21 cellular contexts compared by ENCODE assay signal in the genomic region with DNA sequence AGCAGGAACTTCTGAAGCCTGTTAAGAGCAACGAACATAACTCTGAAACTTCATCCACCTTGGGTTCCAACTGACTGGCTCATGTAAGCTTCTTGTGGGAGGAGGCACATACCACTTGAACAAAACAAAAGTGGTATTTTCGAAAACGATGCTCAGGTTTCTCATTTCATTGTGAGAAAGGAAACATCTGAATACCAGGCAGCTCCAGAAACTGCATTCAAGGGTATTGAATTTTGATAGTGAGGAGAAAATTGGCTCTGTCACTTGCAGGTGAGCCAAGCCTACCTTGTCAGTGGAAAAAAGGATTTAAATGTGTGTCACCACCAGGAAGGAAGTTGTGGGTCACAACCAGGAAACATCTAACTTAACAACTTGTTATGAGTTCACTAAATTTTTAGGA.
A peak's percentile ranks its signal among the peaks of the same experiment; 100 is the strongest.
DNase-seq lines count a peak whose midpoint lies in the region; ATAC-seq, FAIRE-seq and TF ChIP-seq lines count a peak whose summit lies in the region.
"Had no signal": no experiment of that assay in that cellular context is flagged by ENCODE, and none has a peak within 500 bp of the region (broad histone marks: within the 10 kb centered on the region; RNA-seq: fewer than 3 reads in every experiment).

No MANE protein-coding gene starts in this region.

- intact Hi-C loops in PC-9 (cut with micrococcal nuclease; ENCODE audit: unreplicated experiment): no loop called here
- intact Hi-C loops in pancreas (cut with DNase I): no loop called here

- peak; percentile 58 to 81 (median 64) for ATAC-seq in pancreas

- H3K27me3 ChIP-seq in PC-9 (ENCODE audit: insufficient read depth, low read depth) (no peaks in the 10 kb centered on the region), pancreas (no peaks in the 10 kb centered on the region)
- H3K27me3 ChIP-seq: breast epithelium, neutrophil, thyroid gland had no signal

- H3K27ac ChIP-seq in PC-9 (no peak overlapping the region), pancreas (no peak overlapping the region)
- H3K27ac ChIP-seq: breast epithelium, coronary artery, neutrophil, thyroid gland had no signal

- no peaks in the 10 kb centered on the region for H3F3A ChIP-seq in PC-9 (ENCODE audit: insufficient read depth, low read depth)

- H3K4me3 ChIP-seq in PC-9 (no peak overlapping the region), pancreas (no peak overlapping the region)
- H3K4me3 ChIP-seq: breast epithelium, coronary artery, thyroid gland had no signal

- H3K36me3 ChIP-seq in PC-9 (ENCODE audit: low read depth): no peaks in the 10 kb centered on the region
- no peaks in the 10 kb centered on the region for H3K36me3 ChIP-seq in pancreas
- H3K36me3 ChIP-seq: breast epithelium, neutrophil, thyroid gland had no signal

- BruUV-seq in PC-9 (replicated peaks; lab: Mats Ljungman, UMichigan): no TSS peak

- FAIRE-seq in pancreas (lab: Jason Lieb, UNC) (no peak), D721Med (lab: Jason Lieb, UNC) (no peak)
- FAIRE-seq: endometrium had no signal

- H3K9me3 Mint-ChIP-seq in activated naive CD4-positive, alpha-beta T cell treated with anti-CD3 and anti-CD28 coated beads, Interleukin-2, amount 50 U/mL, for 24 hours: peaks cover 23% of the 10 kb centered on the region
- peaks cover 10% of the 10 kb centered on the region for H3K9me3 Mint-ChIP-seq in activated naive CD8-positive, alpha-beta T cell treated with anti-CD3 and anti-CD28 coated beads for 36 hours
- H3K9me3 Mint-ChIP-seq: H9 had no signal

- H3K4me2 ChIP-seq in PC-9: no peak overlapping the region

- H3K9me3 ChIP-seq in PC-9 (ENCODE audit: insufficient read depth, low read depth): no peaks in the 10 kb centered on the region
- no peaks in the 10 kb centered on the region for H3K9me3 ChIP-seq in pancreas
- H3K9me3 ChIP-seq: neutrophil, thyroid gland had no signal

- peaks cover 4% of the 10 kb centered on the region for H3K36me3 Mint-ChIP-seq in activated naive CD4-positive, alpha-beta T cell treated with anti-CD3 and anti-CD28 coated beads, Interleukin-2, amount 50 U/mL, for 24 hours
- H3K36me3 Mint-ChIP-seq in activated naive CD8-positive, alpha-beta T cell treated with anti-CD3 and anti-CD28 coated beads for 36 hours: peaks cover 8% of the 10 kb centered on the region
- H3K36me3 Mint-ChIP-seq: IgD-negative memory B cell had no signal

- no peaks in the 10 kb centered on the region for H3K27me3 Mint-ChIP-seq in activated naive CD4-positive, alpha-beta T cell treated with anti-CD3 and anti-CD28 coated beads, Interleukin-2, amount 50 U/mL, for 24 hours
- no peaks in the 10 kb centered on the region for H3K27me3 Mint-ChIP-seq in activated naive CD8-positive, alpha-beta T cell treated with anti-CD3 and anti-CD28 coated beads for 36 hours
- H3K27me3 Mint-ChIP-seq: IgD-negative memory B cell had no signal

- H2AFZ ChIP-seq in PC-9: 0 out of 2 replicates have a peak overlapping the region, but pooled peaks have one; percentile 1

- CTCF ChIA-PET in PC-9 (lab: Charles Lee): no interaction called here

- WGBS in pancreas, 2 donors: 39 to 43% methylated on average over 3 of the region's 3 CpGs

- TF ChIP-seq CTCF in PC-9 (conservative IDR thresholded peaks at IDR 0.05): no peak
- TF ChIP-seq CTCF in pancreas (IDR thresholded peaks at IDR 0.05): no peak
- TF ChIP-seq CTCF in D721Med (IDR thresholded peaks at IDR 0.05; ENCODE audit: insufficient read depth, missing control alignments): no peak

- H3K4me1 ChIP-seq in PC-9 (replicated peaks; ENCODE audit: insufficient read depth): no peaks in the 10 kb centered on the region
- H3K4me1 ChIP-seq in pancreas: no peaks in the 10 kb centered on the region
- H3K4me1 ChIP-seq: breast epithelium, thyroid gland had no signal

- no peaks in the 10 kb centered on the region for H3K79me2 ChIP-seq in PC-9 (ENCODE audit: low read depth)

- no peak for DNase-seq in activated naive CD4-positive, alpha-beta T cell (lab: John Stamatoyannopoulos, UW)
- DNase-seq in PC-9 (no peak), pancreas (peak in 1 of 6 donors; percentile 14), D721Med (ENCODE audit: insufficient read length, low spot score) (no peak), C1 segment of cervical spinal cord (lab: John Stamatoyannopoulos, UW) (no peak), NCI-H2227 (lab: John Stamatoyannopoulos, UW; ENCODE audit: unreplicated experiment) (no peak)
- no peak for DNase-seq in activated naive CD8-positive, alpha-beta T cell treated with anti-CD3 and anti-CD28 coated beads for 36 hours
- DNase-seq: activated T-cell treated with anti-CD3 and anti-CD28 coated beads for 4 hours; H9; NCI-H2227 treated with DMSO at 0.1 percent for 48 hours; NCI-H82; OCI-M1; SHP77; stimulated activated CD4-positive, alpha-beta T cell treated with anti-CD3 and anti-CD28 coated beads, Interleukin-2, amount 100 ng/mL, for 24 hours; thyroid gland had no signal

- H3K4me3 Mint-ChIP-seq in activated naive CD4-positive, alpha-beta T cell treated with anti-CD3 and anti-CD28 coated beads, Interleukin-2, amount 50 U/mL, for 24 hours: peak overlapping the region; percentile 42
- H3K4me3 Mint-ChIP-seq in activated naive CD8-positive, alpha-beta T cell treated with anti-CD3 and anti-CD28 coated beads for 36 hours: no peak overlapping the region
- H3K4me3 Mint-ChIP-seq: H9 had no signal

- no peaks in the 10 kb centered on the region for H3K9me2 ChIP-seq in PC-9 (ENCODE audit: insufficient read depth)

- peaks cover 66% of the 10 kb centered on the region for H3K4me1 Mint-ChIP-seq in activated naive CD4-positive, alpha-beta T cell treated with anti-CD3 and anti-CD28 coated beads, Interleukin-2, amount 50 U/mL, for 24 hours
- peaks cover 34% of the 10 kb centered on the region for H3K4me1 Mint-ChIP-seq in activated naive CD8-positive, alpha-beta T cell treated with anti-CD3 and anti-CD28 coated beads for 36 hours
- H3K4me1 Mint-ChIP-seq: H9 had no signal

- no peaks in the 10 kb centered on the region for H4K20me1 ChIP-seq in PC-9 (ENCODE audit: insufficient read depth)

- peak overlapping the region; percentile 48 for H3K27ac Mint-ChIP-seq in activated naive CD4-positive, alpha-beta T cell treated with anti-CD3 and anti-CD28 coated beads, Interleukin-2, amount 50 U/mL, for 24 hours
- H3K27ac Mint-ChIP-seq in activated naive CD8-positive, alpha-beta T cell treated with anti-CD3 and anti-CD28 coated beads for 36 hours: peak overlapping the region; percentile 62
- H3K27ac Mint-ChIP-seq: H9, IgD-negative memory B cell had no signal

- POLR2A ChIA-PET in PC-9 (lab: Charles Lee; ENCODE audit: unreplicated experiment): no interaction called here
